In the genomic region with DNA sequence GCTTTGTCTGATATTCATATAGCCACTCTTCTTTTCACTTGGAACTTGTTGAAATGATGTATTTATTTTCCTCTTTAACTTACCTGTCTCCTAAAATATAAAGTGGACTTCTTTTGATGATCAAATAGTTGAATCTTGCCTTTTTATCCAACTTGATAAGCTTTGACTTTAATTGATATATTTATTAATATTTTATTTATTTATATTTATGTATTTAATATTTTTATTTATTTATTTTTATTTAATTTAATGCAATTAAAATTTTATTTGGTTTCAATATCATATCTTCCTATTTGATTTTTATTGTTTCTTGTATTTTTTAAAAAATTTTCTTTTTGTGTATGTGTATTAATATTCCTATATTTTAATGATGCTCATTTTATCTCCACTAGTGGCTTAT, we compare ENCODE assay signal across 20 cellular contexts.
"Had no signal": no experiment of that assay in that cellular context is flagged by ENCODE, and none has a peak within 500 bp of the region (broad histone marks: within the 10 kb centered on the region; RNA-seq: fewer than 3 reads in every experiment).

No MANE protein-coding gene starts in this region.

- FAIRE-seq: HTR-8/SVneo, K562 had no signal

- H3K27me3 Mint-ChIP-seq: IgD-negative memory B cell had no signal

- H3K27ac ChIP-seq: HL-60, RWPE1 had no signal

- DNase-seq: MV-4-11, NCI-H1048, NCI-H1105, NCI-H1417, NCI-H1436 treated with DMSO at 0.1 percent for 48 hours, NCI-H1694 treated with DMSO at 0.1 percent for 48 hours, NCI-H1930, NCI-H2081, NCI-H2107, NCI-H2227 treated with DMSO at 0.1 percent for 48 hours, NCI-H524, NCI-H526 treated with DMSO at 0.1 percent for 48 hours, NCI-H774, SHP77, SK-N-SH had no signal

- H3K9me3 ChIP-seq: SK-N-SH had no signal

- H3K36me3 Mint-ChIP-seq: IgD-negative memory B cell had no signal

- H3K4me1 Mint-ChIP-seq: IgD-negative memory B cell had no signal

- H3K4me3 ChIP-seq: K562 had no signal

- H3K4me3 Mint-ChIP-seq: IgD-negative memory B cell had no signal

- ATAC-seq: K562 had no signal

- H3K27ac Mint-ChIP-seq: IgD-negative memory B cell had no signal
